Comparison of ENCODE assay signal across 8 cellular contexts in genomic region chr15:53586815-53587214, GRCh38.
DNase-seq lines count a peak whose midpoint lies in the region; ATAC-seq, FAIRE-seq and TF ChIP-seq lines count a peak whose summit lies in the region.

No MANE protein-coding gene starts in this region.

- CTCF ChIA-PET in SK-N-SH (lab: Yijun Ruan, JAX): no interaction called here

- no peaks in the 10 kb centered on the region for H3K9me2 ChIP-seq in SK-N-SH

- H3K27ac ChIP-seq in SK-N-SH (ENCODE audit: low read depth in 2 of 2, low read length in 1 of 2): no peak overlapping the region

- no peak for TF ChIP-seq RAD21 in SK-N-SH (IDR thresholded peaks at IDR 0.05; ENCODE audit: low read length)

- peak; percentile 57 for TF ChIP-seq CTCF in SK-N-SH (IDR thresholded peaks at IDR 0.05)

- H3K4me2 ChIP-seq in SK-N-SH: no peak overlapping the region

- WGBS in SK-N-SH (ENCODE audit: low lambda C conversion rate): 17% methylated on average over 3 of the region's 3 CpGs

- H3K4me1 ChIP-seq in SK-N-SH (ENCODE audit: control insufficient read depth in 1 of 2, insufficient read depth in 2 of 2, low read depth in 1 of 2, low read length in 1 of 2): no peaks in the 10 kb centered on the region

- DNase-seq in AML-193 (lab: John Stamatoyannopoulos, UW) (peak; percentile 16 to 23), GM12891 (ENCODE audit: insufficient read length, low spot score) (peak; percentile 0), SK-N-SH (peak; percentile 5), kidney tubule cell (ENCODE audit: low spot score) (peak; percentile 36), GM19240 (ENCODE audit: insufficient read length, low spot score) (no peak)

- no peaks in the 10 kb centered on the region for H3F3A ChIP-seq in SK-N-SH (replicated peaks; ENCODE audit: insufficient read depth)

- POLR2A ChIA-PET in SK-N-SH (lab: Yijun Ruan, JAX): no interaction called here

- ATAC-seq in HG03354 (IDR thresholded peaks at IDR 0.05; ENCODE audit: poor library complexity, severe bottlenecking, unreplicated experiment) (peak; percentile 86), HG03108 (IDR thresholded peaks at IDR 0.05; ENCODE audit: unreplicated experiment) (no peak), HG02642 (IDR thresholded peaks at IDR 0.05; ENCODE audit: poor library complexity, unreplicated experiment) (no peak)

- FAIRE-seq in GM12891 (lab: Jason Lieb, UNC): no peak

- H3K79me2 ChIP-seq in SK-N-SH (ENCODE audit: insufficient read depth): no peaks in the 10 kb centered on the region

- no peaks in the 10 kb centered on the region for H3K9me3 ChIP-seq in SK-N-SH

- no peak for TF ChIP-seq POLR2A in GM12891 (IDR thresholded peaks at IDR 0.05; ENCODE audit: low read depth, low read length)

- no peak for TF ChIP-seq EP300 in SK-N-SH (IDR thresholded peaks at IDR 0.05; ENCODE audit: borderline replicate concordance in 1 of 2, low read depth in 1 of 2, low read length in 1 of 2)

- no peaks in the 10 kb centered on the region for H3K27me3 ChIP-seq in SK-N-SH (ENCODE audit: insufficient read depth)

- H3K4me3 ChIP-seq in SK-N-SH (ENCODE audit: low read depth in 2 of 2, low read length in 1 of 2): peak overlapping the region in 1 of 2 experiments; percentile 46; a peak in 1 of 4 replicates

- H3K9ac ChIP-seq in SK-N-SH: no peak overlapping the region

- H3K36me3 ChIP-seq in SK-N-SH (replicated peaks in 1 of 2; ENCODE audit: control insufficient read depth in 1 of 2, insufficient read depth in 2 of 2, low read length in 1 of 2): no peaks in the 10 kb centered on the region

- no peak overlapping the region for H2AFZ ChIP-seq in SK-N-SH (ENCODE audit: low read depth)

- H4K20me1 ChIP-seq in SK-N-SH (ENCODE audit: insufficient read depth): no peaks in the 10 kb centered on the region

TF ChIP-seq in GM12891, 5 proteins besides CTCF, POLR2A, EP300 and RAD21:
- no peak for TF ChIP-seq POU2F2 (IDR thresholded peaks at IDR 0.05; ENCODE audit: low read depth, low read length)
- TF ChIP-seq SPI1 (IDR thresholded peaks at IDR 0.05; ENCODE audit: low read depth, low read length): no peak
- TF ChIP-seq POLR2AphosphoS5 (IDR thresholded peaks at IDR 0.05; ENCODE audit: low read depth, low read length): no peak
- TF ChIP-seq TAF1 (IDR thresholded peaks at IDR 0.05; ENCODE audit: low read depth, low read length): no peak
- TF ChIP-seq PAX5 (IDR thresholded peaks at IDR 0.05; ENCODE audit: insufficient read depth, low read length, severe bottlenecking): no peak

TF ChIP-seq in SK-N-SH, 30 proteins besides CTCF, POLR2A, EP300 and RAD21:
- TF ChIP-seq JUND (IDR thresholded peaks at IDR 0.05) (no peak), TEAD4 (IDR thresholded peaks at IDR 0.05; ENCODE audit: borderline replicate concordance, insufficient read depth) (no peak), GATA2 (CRISPR knock-in tag; IDR thresholded peaks at IDR 0.05) (no peak), MXI1 (IDR thresholded peaks at IDR 0.05; ENCODE audit: low read depth, low read length) (no peak), RFX5 (IDR thresholded peaks at IDR 0.05; ENCODE audit: low read length) (no peak), RXRA (IDR thresholded peaks at IDR 0.05; ENCODE audit: borderline replicate concordance, low read depth) (no peak)
- TF ChIP-seq, protein P1, sequence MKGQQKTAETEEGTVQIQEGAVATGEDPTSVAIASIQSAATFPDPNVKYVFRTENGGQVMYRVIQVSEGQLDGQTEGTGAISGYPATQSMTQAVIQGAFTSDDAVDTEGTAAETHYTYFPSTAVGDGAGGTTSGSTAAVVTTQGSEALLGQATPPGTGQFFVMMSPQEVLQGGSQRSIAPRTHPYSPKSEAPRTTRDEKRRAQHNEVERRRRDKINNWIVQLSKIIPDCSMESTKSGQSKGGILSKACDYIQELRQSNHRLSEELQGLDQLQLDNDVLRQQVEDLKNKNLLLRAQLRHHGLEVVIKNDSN (IDR thresholded peaks at IDR 0.05; ENCODE audit: borderline replicate concordance, low read depth): no peak
- TF ChIP-seq, protein P2, sequence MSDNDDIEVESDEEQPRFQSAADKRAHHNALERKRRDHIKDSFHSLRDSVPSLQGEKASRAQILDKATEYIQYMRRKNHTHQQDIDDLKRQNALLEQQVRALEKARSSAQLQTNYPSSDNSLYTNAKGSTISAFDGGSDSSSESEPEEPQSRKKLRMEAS (IDR thresholded peaks at IDR 0.05; ENCODE audit: low read depth): no peak
TF ChIP-seq in SK-N-SH: peak in this region for 0.
